ENCODE assay signal across 1 cellular context in genomic region chr1:212699104-212699838, GRCh38.
A peak's percentile ranks its signal among the peaks of the same experiment; 100 is the strongest.
TF ChIP-seq lines count a peak whose summit lies in the region.

No MANE protein-coding gene starts in this region.

TF ChIP-seq in HEK293, 187 proteins besides CTCF, POLR2A, EP300 and RAD21 (continued from another document and continues in another):
- TF ChIP-seq ZFP37 (tag by site-specific recombination; IDR thresholded peaks at IDR 0.05) (peak; percentile 63), ZNF629 (tag by site-specific recombination; IDR thresholded peaks at IDR 0.05) (peak; percentile 41; the same call in 1 of the 2 replicates), ZNF558 (tag by site-specific recombination; IDR thresholded peaks at IDR 0.05) (no peak), ZNF18 (tag by site-specific recombination; IDR thresholded peaks at IDR 0.05) (no peak), ZNF707 (tag by site-specific recombination; IDR thresholded peaks at IDR 0.05) (no peak), REPIN1 (tag by site-specific recombination; IDR thresholded peaks at IDR 0.05; ENCODE audit: low read depth) (no peak), ZFP3 (tag by site-specific recombination; IDR thresholded peaks at IDR 0.05; ENCODE audit: low read depth) (no peak), WT1 (tag by site-specific recombination; IDR thresholded peaks at IDR 0.05) (peak; percentile 49; the same call in 1 of the 2 replicates), GLI2 (tag by site-specific recombination; IDR thresholded peaks at IDR 0.05; ENCODE audit: borderline replicate concordance, low read depth) (no peak), ZNF639 (tag by site-specific recombination; IDR thresholded peaks at IDR 0.05) (no peak), ZNF37A (tag by site-specific recombination; IDR thresholded peaks at IDR 0.05) (no peak), KLF16 (tag by site-specific recombination; IDR thresholded peaks at IDR 0.05) (peak; percentile 77), ZNF544 (tag by site-specific recombination; IDR thresholded peaks at IDR 0.05) (no peak), ZNF792 (tag by site-specific recombination; IDR thresholded peaks at IDR 0.05) (peak; percentile 56; the same call in 1 of the 2 replicates), ZNF341 (tag by site-specific recombination; IDR thresholded peaks at IDR 0.05; ENCODE audit: low read depth) (peak; percentile 95), ZNF626 (tag by site-specific recombination; IDR thresholded peaks at IDR 0.05) (no peak), ZNF175 (tag by site-specific recombination; IDR thresholded peaks at IDR 0.05) (no peak), TSHZ1 (tag by site-specific recombination; IDR thresholded peaks at IDR 0.05; ENCODE audit: borderline replicate concordance) (no peak), ZNF621 (tag by site-specific recombination; IDR thresholded peaks at IDR 0.05) (no peak), PRDM2 (tag by site-specific recombination; IDR thresholded peaks at IDR 0.05; ENCODE audit: borderline replicate concordance) (no peak), REST (tag by site-specific recombination; IDR thresholded peaks at IDR 0.05) (0 out of 2 replicates have a peak, but pooled peaks have one; percentile 45), ZNF214 (tag by site-specific recombination; IDR thresholded peaks at IDR 0.05; ENCODE audit: borderline replicate concordance) (no peak), ZNF623 (tag by site-specific recombination; IDR thresholded peaks at IDR 0.05) (no peak), ZNF510 (tag by site-specific recombination; IDR thresholded peaks at IDR 0.05; ENCODE audit: insufficient replicate concordance) (no peak), ZNF830 (tag by site-specific recombination; IDR thresholded peaks at IDR 0.05; ENCODE audit: low read depth) (no peak), ZNF138 (tag by site-specific recombination; IDR thresholded peaks at IDR 0.05; ENCODE audit: borderline replicate concordance) (no peak), ZNF600 (tag by site-specific recombination; IDR thresholded peaks at IDR 0.05) (peak; percentile 92), ZNF10 (tag by site-specific recombination; IDR thresholded peaks at IDR 0.05) (no peak), ZNF239 (tag by site-specific recombination; IDR thresholded peaks at IDR 0.05) (no peak), ZFP41 (tag by site-specific recombination; IDR thresholded peaks at IDR 0.05; ENCODE audit: borderline replicate concordance) (no peak), ZNF350 (tag by site-specific recombination; IDR thresholded peaks at IDR 0.05) (no peak), ZNF571 (tag by site-specific recombination; IDR thresholded peaks at IDR 0.05) (no peak), ZNF391 (tag by site-specific recombination; IDR thresholded peaks at IDR 0.05; ENCODE audit: borderline replicate concordance, low read depth) (peak; percentile 72; the same call in 1 of the 2 replicates), ZNF416 (tag by site-specific recombination; IDR thresholded peaks at IDR 0.05) (no peak)
- TF ChIP-seq, protein P1, sequence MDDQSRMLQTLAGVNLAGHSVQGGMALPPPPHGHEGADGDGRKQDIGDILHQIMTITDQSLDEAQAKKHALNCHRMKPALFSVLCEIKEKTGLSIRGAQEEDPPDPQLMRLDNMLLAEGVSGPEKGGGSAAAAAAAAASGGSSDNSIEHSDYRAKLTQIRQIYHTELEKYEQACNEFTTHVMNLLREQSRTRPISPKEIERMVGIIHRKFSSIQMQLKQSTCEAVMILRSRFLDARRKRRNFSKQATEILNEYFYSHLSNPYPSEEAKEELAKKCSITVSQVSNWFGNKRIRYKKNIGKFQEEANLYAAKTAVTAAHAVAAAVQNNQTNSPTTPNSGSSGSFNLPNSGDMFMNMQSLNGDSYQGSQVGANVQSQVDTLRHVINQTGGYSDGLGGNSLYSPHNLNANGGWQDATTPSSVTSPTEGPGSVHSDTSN (CRISPR knock-in tag; IDR thresholded peaks at IDR 0.05), result no peak
- TF ChIP-seq, protein P2, sequence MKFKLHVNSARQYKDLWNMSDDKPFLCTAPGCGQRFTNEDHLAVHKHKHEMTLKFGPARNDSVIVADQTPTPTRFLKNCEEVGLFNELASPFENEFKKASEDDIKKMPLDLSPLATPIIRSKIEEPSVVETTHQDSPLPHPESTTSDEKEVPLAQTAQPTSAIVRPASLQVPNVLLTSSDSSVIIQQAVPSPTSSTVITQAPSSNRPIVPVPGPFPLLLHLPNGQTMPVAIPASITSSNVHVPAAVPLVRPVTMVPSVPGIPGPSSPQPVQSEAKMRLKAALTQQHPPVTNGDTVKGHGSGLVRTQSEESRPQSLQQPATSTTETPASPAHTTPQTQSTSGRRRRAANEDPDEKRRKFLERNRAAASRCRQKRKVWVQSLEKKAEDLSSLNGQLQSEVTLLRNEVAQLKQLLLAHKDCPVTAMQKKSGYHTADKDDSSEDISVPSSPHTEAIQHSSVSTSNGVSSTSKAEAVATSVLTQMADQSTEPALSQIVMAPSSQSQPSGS (tag by site-specific recombination; IDR thresholded peaks at IDR 0.05; ENCODE audit: low read depth), result no peak
- TF ChIP-seq, protein P3, sequence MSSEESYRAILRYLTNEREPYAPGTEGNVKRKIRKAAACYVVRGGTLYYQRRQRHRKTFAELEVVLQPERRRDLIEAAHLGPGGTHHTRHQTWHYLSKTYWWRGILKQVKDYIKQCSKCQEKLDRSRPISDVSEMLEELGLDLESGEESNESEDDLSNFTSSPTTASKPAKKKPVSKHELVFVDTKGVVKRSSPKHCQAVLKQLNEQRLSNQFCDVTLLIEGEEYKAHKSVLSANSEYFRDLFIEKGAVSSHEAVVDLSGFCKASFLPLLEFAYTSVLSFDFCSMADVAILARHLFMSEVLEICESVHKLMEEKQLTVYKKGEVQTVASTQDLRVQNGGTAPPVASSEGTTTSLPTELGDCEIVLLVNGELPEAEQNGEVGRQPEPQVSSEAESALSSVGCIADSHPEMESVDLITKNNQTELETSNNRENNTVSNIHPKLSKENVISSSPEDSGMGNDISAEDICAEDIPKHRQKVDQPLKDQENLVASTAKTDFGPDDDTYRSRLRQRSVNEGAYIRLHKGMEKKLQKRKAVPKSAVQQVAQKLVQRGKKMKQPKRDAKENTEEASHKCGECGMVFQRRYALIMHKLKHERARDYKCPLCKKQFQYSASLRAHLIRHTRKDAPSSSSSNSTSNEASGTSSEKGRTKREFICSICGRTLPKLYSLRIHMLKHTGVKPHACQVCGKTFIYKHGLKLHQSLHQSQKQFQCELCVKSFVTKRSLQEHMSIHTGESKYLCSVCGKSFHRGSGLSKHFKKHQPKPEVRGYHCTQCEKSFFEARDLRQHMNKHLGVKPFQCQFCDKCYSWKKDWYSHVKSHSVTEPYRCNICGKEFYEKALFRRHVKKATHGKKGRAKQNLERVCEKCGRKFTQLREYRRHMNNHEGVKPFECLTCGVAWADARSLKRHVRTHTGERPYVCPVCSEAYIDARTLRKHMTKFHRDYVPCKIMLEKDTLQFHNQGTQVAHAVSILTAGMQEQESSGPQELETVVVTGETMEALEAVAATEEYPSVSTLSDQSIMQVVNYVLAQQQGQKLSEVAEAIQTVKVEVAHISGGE (tag by site-specific recombination; conservative IDR thresholded peaks at IDR 0.05; ENCODE audit: low read depth), result no peak
